Comparison of ENCODE assay signal across 8 cellular contexts in the genomic region with DNA sequence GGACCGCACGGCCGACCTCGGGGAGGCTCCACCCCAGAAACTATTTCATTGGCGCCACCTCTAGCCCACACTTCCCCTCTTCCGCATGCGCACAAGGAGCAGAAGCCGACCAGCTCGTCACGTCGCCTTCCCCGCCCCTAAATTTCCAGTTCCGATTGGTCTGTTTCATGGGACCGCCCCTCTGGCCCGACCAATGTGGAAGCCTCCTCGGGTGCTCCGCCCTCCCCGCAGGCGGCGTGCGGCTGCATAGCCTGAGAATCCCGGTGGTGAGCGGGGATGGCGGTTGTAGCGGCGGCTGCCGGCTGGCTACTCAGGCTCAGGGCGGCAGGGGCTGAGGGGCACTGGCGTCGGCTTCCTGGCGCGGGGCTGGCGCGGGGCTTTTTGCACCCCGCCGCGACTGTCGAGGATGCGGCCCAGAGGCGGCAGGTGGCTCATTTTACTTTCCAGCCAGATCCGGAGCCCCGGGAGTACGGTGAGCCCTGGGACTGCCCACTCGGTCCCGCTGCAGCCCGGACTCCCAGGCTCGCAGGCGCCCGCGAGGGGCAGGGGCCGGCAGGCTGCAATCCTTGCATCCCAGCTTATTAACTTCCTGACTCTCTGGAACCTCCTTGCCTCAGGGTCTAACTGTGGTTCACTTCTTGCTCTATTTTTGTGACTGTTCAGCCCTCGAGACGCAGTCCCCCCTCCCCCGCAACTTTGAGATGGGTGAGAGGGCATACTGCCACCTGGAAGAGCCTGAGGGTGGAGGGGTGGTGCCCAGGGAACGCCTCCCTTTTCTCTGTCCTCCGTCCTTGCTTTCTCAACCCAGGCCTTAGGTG. TPM values are rescaled to one million over a fixed set of nuclear protein-coding genes. Genes with fewer than 3 reads are reported as not detected.
DNase-seq lines count a peak whose midpoint lies in the region; ATAC-seq lines count a peak whose summit lies in the region.

A gene (plus strand): TSS at position 254 of the 818 bp plus-strand sequence. CDS start 23 bp downstream, at position 277.

- peak within 1 kb of the TSS; percentile 22 for H2AK5ac ChIP-seq in mesenchymal stem cell (ENCODE audit: low read length, severe bottlenecking)

- WGBS in mesenchymal stem cell, result under 1% methylated on average over 54 of the region's 56 CpGs

- peaks cover 8% of the 10 kb centered on the region for H3K79me1 ChIP-seq in mesenchymal stem cell (replicated peaks; ENCODE audit: low read length, poor library complexity, severe bottlenecking)

- DNase-seq in COR-L47 (lab: John Stamatoyannopoulos, UW) (peak; percentile 99), HUDEP-2 (lab: John Stamatoyannopoulos, UW; ENCODE audit: unreplicated experiment in 76 of 76) (peak; percentile 35 to 100 (median 99)), NT2/D1 (ENCODE audit: low read depth, low spot score) (peak; percentile 93), mesenchymal stem cell (peak; percentile 99)
- peak; percentile 99 for DNase-seq in activated CD8-positive, alpha-beta memory T cell treated with anti-CD3 and anti-CD28 coated beads, Interleukin-2, amount 10 ng/mL, durations not matched to agents 7 days and 5 days
- DNase-seq in stimulated activated CD8-positive, alpha-beta memory T cell treated with anti-CD3 and anti-CD28 coated beads, Interleukin-12 subunit alpha, Interleukin-12 subunit beta, amount 100 ng/mL, for 4 hours (ENCODE audit: low read depth), result peak; percentile 95

- H3K4me2 ChIP-seq in mesenchymal stem cell (ENCODE audit: low read length, poor library complexity, severe bottlenecking), result peak within 1 kb of the TSS; percentile 33

- H3K4me1 ChIP-seq in NT2/D1 (ENCODE audit: insufficient read depth, insufficient read length) (no peaks in the 10 kb centered on the region), endocrine pancreas (ENCODE audit: control insufficient read depth, insufficient read depth, low read length) (peaks cover 9% of the 10 kb centered on the region), mesenchymal stem cell (ENCODE audit: control insufficient read depth, insufficient read depth, low read depth, low read length) (no peaks in the 10 kb centered on the region)

- no peak within 1 kb of the TSS for H3K4ac ChIP-seq in mesenchymal stem cell (ENCODE audit: low read depth in 1 of 2, low read length in 2 of 2)

- peak within 1 kb of the TSS in 1 of 2 experiments; percentile 60 for H3K18ac ChIP-seq in mesenchymal stem cell (ENCODE audit: low read depth in 1 of 2, low read length in 2 of 2)

- H2BK120ac ChIP-seq in mesenchymal stem cell (ENCODE audit: low read depth, low read length), result no peak within 1 kb of the TSS

- H3K9ac ChIP-seq in NT2/D1 (ENCODE audit: insufficient read length, low read depth), result peak within 1 kb of the TSS; percentile 81
- H3K9ac ChIP-seq in endocrine pancreas (ENCODE audit: control insufficient read depth, insufficient read depth, low read length), result peak within 1 kb of the TSS; percentile 77
- peak within 1 kb of the TSS; percentile 89 for H3K9ac ChIP-seq in mesenchymal stem cell (ENCODE audit: low read length)

- peak within 1 kb of the TSS in 1 of 2 experiments; percentile 31 for H3K23ac ChIP-seq in mesenchymal stem cell (ENCODE audit: low read length in 2 of 2)

- peaks cover 4% of the 10 kb centered on the region for H3K36me3 Mint-ChIP-seq in activated CD8-positive, alpha-beta memory T cell treated with anti-CD3 and anti-CD28 coated beads, Interleukin-2, amount 10 ng/mL, durations not matched to agents 7 days and 5 days

- CTCF ChIA-PET in activated CD8-positive, alpha-beta memory T cell treated with anti-CD3 and anti-CD28 coated beads, Interleukin-2, amount 10 ng/mL, durations not matched to agents 7 days and 5 days (lab: Charles Lee), result interaction anchor here (0.9 to 1.5 kb wide), 5 partner anchors 12 to 163 kb away, joined by 3 to 7 read pairs (median 3); no protein-coding TSS in a partner anchor

- H3K9me3 Mint-ChIP-seq in activated CD8-positive, alpha-beta memory T cell treated with anti-CD3 and anti-CD28 coated beads, Interleukin-2, amount 10 ng/mL, durations not matched to agents 7 days and 5 days (ENCODE audit: low read depth), result no peaks in the 10 kb centered on the region

- H2AFZ ChIP-seq in mesenchymal stem cell (ENCODE audit: low read depth, low read length), result peak within 1 kb of the TSS; percentile 89

- peak within 1 kb of the TSS; percentile 60 for H4K8ac ChIP-seq in mesenchymal stem cell (ENCODE audit: low read length)

- H3K4me1 Mint-ChIP-seq in activated CD8-positive, alpha-beta memory T cell treated with anti-CD3 and anti-CD28 coated beads, Interleukin-2, amount 10 ng/mL, durations not matched to agents 7 days and 5 days, result peaks cover 20% of the 10 kb centered on the region

- H3K14ac ChIP-seq in mesenchymal stem cell (ENCODE audit: low read length in 2 of 2), result peak within 1 kb of the TSS in 1 of 2 experiments; percentile 30

- H3K27me3 ChIP-seq in NT2/D1 (ENCODE audit: insufficient read depth, insufficient read length) (no peaks in the 10 kb centered on the region), endocrine pancreas (ENCODE audit: control insufficient read depth, insufficient read depth, low read length) (no peaks in the 10 kb centered on the region), mesenchymal stem cell (ENCODE audit: control insufficient read depth in 1 of 2, insufficient read depth in 1 of 2, low read length in 2 of 2) (no peaks in the 10 kb centered on the region)

- H2BK12ac ChIP-seq in mesenchymal stem cell (ENCODE audit: low read length in 2 of 2), result no peak within 1 kb of the TSS

- H3K9me3 ChIP-seq in NT2/D1 (ENCODE audit: insufficient read depth, low read length) (no peaks in the 10 kb centered on the region), endocrine pancreas (ENCODE audit: control insufficient read depth, low read length) (no peaks in the 10 kb centered on the region), mesenchymal stem cell (ENCODE audit: control insufficient read depth, low read length) (no peaks in the 10 kb centered on the region)

- H3K4me3 ChIP-seq in NT2/D1 (ENCODE audit: insufficient read length, low read depth) (peak within 1 kb of the TSS; percentile 85), endocrine pancreas (ENCODE audit: control insufficient read depth, insufficient read depth, low read length) (peak within 1 kb of the TSS; percentile 90), mesenchymal stem cell (ENCODE audit: insufficient read depth in 1 of 2, low read depth in 1 of 2, low read length in 2 of 2) (peak within 1 kb of the TSS; percentile 92 to 95)

- H3K27me3 Mint-ChIP-seq in activated CD8-positive, alpha-beta memory T cell treated with anti-CD3 and anti-CD28 coated beads, Interleukin-2, amount 10 ng/mL, durations not matched to agents 7 days and 5 days, result peaks cover 12% of the 10 kb centered on the region

- H3K27ac ChIP-seq in mesenchymal stem cell (ENCODE audit: low read length, poor library complexity, severe bottlenecking), result peak within 1 kb of the TSS; percentile 34

- H2BK15ac ChIP-seq in mesenchymal stem cell (ENCODE audit: low read depth, poor library complexity, severe bottlenecking), result no peak within 1 kb of the TSS

- no peak within 1 kb of the TSS for H4K91ac ChIP-seq in mesenchymal stem cell (ENCODE audit: low read length)

- ATAC-seq in GM21381 (IDR thresholded peaks at IDR 0.05; ENCODE audit: unreplicated experiment), result peak; percentile 99
- ATAC-seq in activated CD8-positive, alpha-beta memory T cell treated with anti-CD3 and anti-CD28 coated beads, Interleukin-2, amount 10 ng/mL, durations not matched to agents 7 days and 5 days, result peak; percentile 98

- H3K27ac Mint-ChIP-seq in activated CD8-positive, alpha-beta memory T cell treated with anti-CD3 and anti-CD28 coated beads, Interleukin-2, amount 10 ng/mL, durations not matched to agents 7 days and 5 days, result peak within 1 kb of the TSS; percentile 87

- H2BK5ac ChIP-seq in mesenchymal stem cell (ENCODE audit: low read depth, low read length, poor library complexity, severe bottlenecking), result no peak within 1 kb of the TSS

- H3K36me3 ChIP-seq in NT2/D1 (ENCODE audit: insufficient read depth, insufficient read length, low read length) (no peaks in the 10 kb centered on the region), endocrine pancreas (ENCODE audit: control insufficient read depth, insufficient read depth, low read length) (no peaks in the 10 kb centered on the region), mesenchymal stem cell (ENCODE audit: control insufficient read depth in 1 of 2, insufficient read depth in 2 of 2, low read depth in 1 of 2, low read length in 2 of 2) (no peaks in the 10 kb centered on the region)

- peak within 1 kb of the TSS; percentile 88 for H3K4me3 Mint-ChIP-seq in activated CD8-positive, alpha-beta memory T cell treated with anti-CD3 and anti-CD28 coated beads, Interleukin-2, amount 10 ng/mL, durations not matched to agents 7 days and 5 days

RNA-seq across cellular contexts. Expression of the gene that starts here (rescaled TPM):
- 10 to 100 TPM; 13.9 to 16.8 TPM for total RNA-seq in activated CD8-positive, alpha-beta memory T cell treated with anti-CD3 and anti-CD28 coated beads, Interleukin-2, amount 10 ng/mL, durations not matched to agents 7 days and 5 days
- polyA plus RNA-seq in mesenchymal stem cell (2013, experiment 1 of 2), result 13.8 TPM
- polyA plus RNA-seq in mesenchymal stem cell (2013, experiment 2 of 2), result 13.5 TPM

Comparison
In these comparisons a context has a peak if more than half of its experiments do, and no peak if none do; other contexts are left out.
1. Peak in every context shown above with its lines: DNase-seq, ATAC-seq, H3K4me3 ChIP-seq and H3K27ac ChIP-seq.